In the genomic region with DNA sequence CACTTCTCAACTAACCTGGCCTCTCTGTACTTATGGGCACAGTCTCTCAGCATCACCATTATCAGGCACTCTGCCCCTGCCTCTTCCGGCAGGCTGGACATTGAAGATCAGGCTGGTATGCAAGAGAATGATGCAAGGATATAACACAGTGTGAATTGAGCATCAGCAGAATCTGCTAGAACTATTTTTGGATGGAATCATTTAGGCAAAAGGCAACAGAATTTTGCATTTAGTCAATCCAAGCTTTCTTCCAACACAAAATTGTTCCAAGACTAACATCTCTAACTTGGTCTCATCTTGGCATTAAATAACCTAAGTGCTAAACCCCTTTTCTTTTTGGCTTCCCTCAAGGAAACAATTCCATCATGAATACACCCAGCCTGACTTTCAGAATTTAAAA, we compare ENCODE assay signal across 21 cellular contexts.
DNase-seq lines count a peak whose midpoint lies in the region; ATAC-seq and TF ChIP-seq lines count a peak whose summit lies in the region.
"Had no signal": no experiment of that assay in that cellular context is flagged by ENCODE, and none has a peak within 500 bp of the region (broad histone marks: within the 10 kb centered on the region; RNA-seq: fewer than 3 reads in every experiment).

No MANE protein-coding gene starts in this region.

- no peak overlapping the region for H3K14ac ChIP-seq in mesenchymal stem cell (ENCODE audit: low read length in 2 of 2)

- H3K79me1 ChIP-seq in mesenchymal stem cell (replicated peaks; ENCODE audit: low read length, poor library complexity, severe bottlenecking), result no peaks in the 10 kb centered on the region

- no peak overlapping the region for H4K91ac ChIP-seq in mesenchymal stem cell (ENCODE audit: low read length)

- H3K4me3 ChIP-seq in ACC112 (ENCODE audit: low read depth, low read length) (peak overlapping the region; percentile 13; the same call in 1 of the 2 replicates), RWPE2 (ENCODE audit: severe bottlenecking) (no peak overlapping the region), mesenchymal stem cell (ENCODE audit: insufficient read depth in 1 of 2, low read depth in 1 of 2, low read length in 2 of 2) (no peak overlapping the region), SJCRH30 (no peak overlapping the region)
- H3K4me3 ChIP-seq: dorsolateral prefrontal cortex, lung, prostate gland had no signal

- no peak for DNase-seq in RWPE2 (ENCODE audit: low spot score)
- DNase-seq in dedifferentiated amniotic fluid mesenchymal stem cell (ENCODE audit: extremely low spot score), result peak; percentile 40
- no peak for DNase-seq in mesenchymal stem cell
- no peak for DNase-seq in GM19238 (ENCODE audit: insufficient read length, low spot score)
- DNase-seq in SJCRH30, result no peak
- DNase-seq in NCI-H1436 (lab: John Stamatoyannopoulos, UW), result no peak
- DNase-seq: 8988T; activated CD4-positive, alpha-beta memory T cell treated with anti-CD3 and anti-CD28 coated beads, Interleukin-2, amount 10 ng/mL, durations not matched to agents 7 days and 5 days; activated CD4-positive, CD25-positive, alpha-beta regulatory T cell treated with anti-CD3 and anti-CD28 coated beads, Interleukin-2, amount 50 U/mL, for 72 hours; CD4-positive, alpha-beta T cell; dorsolateral prefrontal cortex; NCI-H1436 treated with DMSO at 0.1 percent for 48 hours; NCI-H2107; NCI-H748 treated with DMSO at 0.1 percent for 48 hours; stimulated activated naive CD4-positive, alpha-beta T cell treated with Interleukin-2 at 50 U/mL for 16 hours; T-helper 17 cell had no signal

- H3K79me2 ChIP-seq in ACC112 (ENCODE audit: control insufficient read depth, insufficient read depth, low read length, unreplicated experiment), result no peaks in the 10 kb centered on the region

- no peak overlapping the region for H3K18ac ChIP-seq in mesenchymal stem cell (ENCODE audit: low read depth in 1 of 2, low read length in 2 of 2)

- no peaks in the 10 kb centered on the region for H3K27me3 ChIP-seq in ACC112 (ENCODE audit: insufficient read depth, low read length)
- no peaks in the 10 kb centered on the region for H3K27me3 ChIP-seq in RWPE2 (ENCODE audit: insufficient read depth, poor library complexity, severe bottlenecking)
- no peaks in the 10 kb centered on the region for H3K27me3 ChIP-seq in mesenchymal stem cell (ENCODE audit: control insufficient read depth in 1 of 2, insufficient read depth in 1 of 2, low read length in 2 of 2)
- H3K27me3 ChIP-seq in SJCRH30, result no peaks in the 10 kb centered on the region
- H3K27me3 ChIP-seq: dorsolateral prefrontal cortex had no signal

- peak overlapping the region; percentile 79 for H3K27ac ChIP-seq in ACC112 (ENCODE audit: low read depth, low read length)
- peak overlapping the region; percentile 5 for H3K27ac ChIP-seq in RWPE2 (ENCODE audit: poor library complexity, severe bottlenecking)
- H3K27ac ChIP-seq in mesenchymal stem cell (ENCODE audit: low read length, poor library complexity, severe bottlenecking), result no peak overlapping the region
- H3K27ac ChIP-seq in SJCRH30, result no peak overlapping the region
- H3K27ac ChIP-seq: prostate gland had no signal

- H3K4me2 ChIP-seq in mesenchymal stem cell (ENCODE audit: low read length, poor library complexity, severe bottlenecking), result no peak overlapping the region

- WGBS in mesenchymal stem cell, result 88% methylated on average over 1 of the region's 1 CpG

- H3K9me3 ChIP-seq in RWPE2 (ENCODE audit: severe bottlenecking) (peaks cover 2% of the 10 kb centered on the region), mesenchymal stem cell (ENCODE audit: control insufficient read depth, low read length) (no peaks in the 10 kb centered on the region), SJCRH30 (replicated peaks) (no peaks in the 10 kb centered on the region)
- H3K9me3 ChIP-seq: prostate gland had no signal

- H3K23ac ChIP-seq in mesenchymal stem cell (ENCODE audit: low read length in 2 of 2), result no peak overlapping the region

- no peak overlapping the region for H3K4ac ChIP-seq in mesenchymal stem cell (ENCODE audit: low read depth in 1 of 2, low read length in 2 of 2)

- peak overlapping the region in 1 of 2 experiments; percentile 65 for H2BK12ac ChIP-seq in mesenchymal stem cell (ENCODE audit: low read length in 2 of 2)

- no peak overlapping the region for H2BK120ac ChIP-seq in mesenchymal stem cell (ENCODE audit: low read depth, low read length)

- peak overlapping the region; percentile 57 for H2AFZ ChIP-seq in ACC112 (ENCODE audit: low read length, unreplicated experiment)
- H2AFZ ChIP-seq in mesenchymal stem cell (ENCODE audit: low read depth, low read length), result no peak overlapping the region

- ATAC-seq in RWPE2 (ENCODE audit: low read depth) (no peak), GM21447 (IDR thresholded peaks at IDR 0.05; ENCODE audit: unreplicated experiment) (no peak)
- ATAC-seq: sciatic nerve, T-helper 17 cell had no signal

- no peak overlapping the region for H2AK5ac ChIP-seq in mesenchymal stem cell (ENCODE audit: low read length, severe bottlenecking)

- H3K36me3 ChIP-seq in ACC112 (ENCODE audit: insufficient read depth, low read length), result no peaks in the 10 kb centered on the region
- no peaks in the 10 kb centered on the region for H3K36me3 ChIP-seq in RWPE2 (ENCODE audit: low read depth)
- no peaks in the 10 kb centered on the region for H3K36me3 ChIP-seq in mesenchymal stem cell (ENCODE audit: control insufficient read depth in 1 of 2, insufficient read depth in 2 of 2, low read depth in 1 of 2, low read length in 2 of 2)
- H3K36me3 ChIP-seq in SJCRH30, result no peaks in the 10 kb centered on the region
- H3K36me3 ChIP-seq: prostate gland had no signal

- no peak overlapping the region for H2BK15ac ChIP-seq in mesenchymal stem cell (ENCODE audit: low read depth, poor library complexity, severe bottlenecking)

- H2BK5ac ChIP-seq in mesenchymal stem cell (ENCODE audit: low read depth, low read length, poor library complexity, severe bottlenecking), result no peak overlapping the region

- H3K4me1 ChIP-seq in ACC112 (ENCODE audit: control insufficient read depth, insufficient read depth, low read length, unreplicated experiment) (peaks cover 33% of the 10 kb centered on the region), RWPE2 (ENCODE audit: insufficient read depth, poor library complexity, severe bottlenecking) (peaks cover 9% of the 10 kb centered on the region), mesenchymal stem cell (ENCODE audit: control insufficient read depth, insufficient read depth, low read depth, low read length) (peaks cover 2% of the 10 kb centered on the region), SJCRH30 (no peaks in the 10 kb centered on the region; the same call in 1 of the 2 replicates)
- H3K4me1 ChIP-seq: prostate gland had no signal

- peak overlapping the region; percentile 68 for H3K9ac ChIP-seq in mesenchymal stem cell (ENCODE audit: low read length)

- H4K8ac ChIP-seq in mesenchymal stem cell (ENCODE audit: low read length), result peak overlapping the region; percentile 22

- no peak for TF ChIP-seq CTCF in RWPE2 (IDR thresholded peaks at IDR 0.05; ENCODE audit: poor library complexity, severe bottlenecking)

Comparison
In these comparisons a context has a peak if more than half of its experiments do, and no peak if none do; other contexts are left out.
1. H3K27ac ChIP-seq: peak in ACC112 (single experiment) and RWPE2 (single experiment); none in mesenchymal stem cell (single experiment) and SJCRH30 (single experiment).